ENCODE assay signal across 8 cellular contexts in the genomic region with DNA sequence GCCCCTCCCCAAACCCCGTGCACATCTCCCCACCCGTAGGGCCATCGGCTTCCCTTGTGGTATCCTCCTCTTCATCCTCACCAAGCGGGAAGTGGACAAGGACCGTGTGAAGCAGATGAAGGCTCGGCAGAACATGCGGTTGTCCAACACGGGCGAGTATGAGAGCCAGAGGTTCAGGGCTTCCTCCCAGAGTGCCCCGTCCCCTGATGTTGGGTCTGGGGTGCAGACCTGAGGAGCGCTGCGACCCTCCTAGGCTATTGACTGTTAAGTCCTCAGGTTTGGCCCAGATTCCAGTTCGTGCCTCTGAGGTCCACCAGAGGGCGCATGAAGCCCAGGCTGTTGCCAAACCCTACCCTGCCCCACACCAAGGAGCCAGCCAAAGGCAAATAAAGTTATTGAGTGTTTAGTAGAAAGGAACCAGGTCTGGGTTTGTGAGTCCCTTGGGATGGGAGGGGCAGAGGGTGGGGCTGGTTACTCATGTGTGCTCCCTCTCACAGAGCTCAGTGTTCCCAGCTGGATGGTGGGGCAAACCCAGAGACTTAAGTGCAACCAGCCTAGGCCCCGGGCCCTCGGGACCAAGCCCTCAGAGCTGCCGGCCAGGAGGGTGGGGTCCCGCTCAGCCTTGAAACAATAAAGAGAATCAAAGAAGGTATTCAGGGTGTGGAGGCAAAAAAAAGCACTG. TPM values are rescaled to one million over a fixed set of nuclear protein-coding genes. Genes with fewer than 3 reads are reported as not detected.
DNase-seq lines count a peak whose midpoint lies in the region; ATAC-seq and TF ChIP-seq lines count a peak whose summit lies in the region.

No MANE protein-coding gene starts in this region.

- H3K27ac Mint-ChIP-seq in T-helper 17 cell = peak overlapping the region; percentile 90

- intact Hi-C loops in sciatic nerve (cut with DNase I) = no loop called here

- H3K4me1 Mint-ChIP-seq in T-helper 17 cell = peaks cover 36% of the 10 kb centered on the region

- H3K27me3 ChIP-seq in BJ (ENCODE audit: control insufficient read depth, insufficient read depth, low read length) = no peaks in the 10 kb centered on the region
- H3K27me3 ChIP-seq in right atrium auricular region = no peaks in the 10 kb centered on the region

- peaks cover 0 to 42% of the 10 kb centered on the region in 2 donors for H3K4me1 ChIP-seq in right atrium auricular region

- no peaks in the 10 kb centered on the region for H3K9me3 ChIP-seq in T-helper 17 cell (ENCODE audit: control insufficient read depth, low read length, poor library complexity, severe bottlenecking)
- no peaks in the 10 kb centered on the region for H3K9me3 ChIP-seq in right atrium auricular region

- CTCF ChIA-PET in BJ (lab: Yijun Ruan, JAX) = interaction anchor here (0.6 to 8.1 kb wide), 22 partner anchors 10 to 194 kb away, joined by 3 to 87 read pairs (median 4); a partner anchor contains a TSS

- peaks cover 13% of the 10 kb centered on the region for H3K36me3 Mint-ChIP-seq in T-helper 17 cell (ENCODE audit: low read depth)

- ATAC-seq in T-helper 17 cell = peak; percentile 13
- peak; percentile 75 for ATAC-seq in sciatic nerve
- no peak for ATAC-seq in HG03520 (IDR thresholded peaks at IDR 0.05; ENCODE audit: unreplicated experiment)

- H3K4me3 ChIP-seq in BJ (ENCODE audit: low read depth, low read length) (no peak overlapping the region), right atrium auricular region (no peak overlapping the region)

- H3K27me3 Mint-ChIP-seq in T-helper 17 cell = no peaks in the 10 kb centered on the region

- peak overlapping the region; percentile 77 for H3K27ac ChIP-seq in right atrium auricular region

- POLR2A ChIA-PET in BJ (lab: Charles Lee) = interaction anchor here (1.0 kb wide), 1 partner anchor 14 kb away, joined by 3 read pairs; no protein-coding TSS in a partner anchor

- H3K4me3 Mint-ChIP-seq in T-helper 17 cell = no peak overlapping the region

- DNase-seq in BJ (ENCODE audit: low read depth) (peak; percentile 79), GM20000 (ENCODE audit: low spot score) (peak; percentile 65), NCI-H146 treated with DMSO at 0.1 percent for 48 hours (lab: John Stamatoyannopoulos, UW; ENCODE audit: unreplicated experiment) (peak; percentile 32), T-helper 17 cell (peak; percentile 54 to 69 (median 63)), amygdala (lab: John Stamatoyannopoulos, UW) (peak in 55 of 56 donors; percentile 23 to 87 (median 67)), right atrium auricular region (ENCODE audit: low spot score) (peak; percentile 96), sciatic nerve (ENCODE audit: low spot score) (peak; percentile 91)

- H3K36me3 ChIP-seq in BJ (ENCODE audit: control insufficient read depth, insufficient read depth, low read length) = peaks cover 25% of the 10 kb centered on the region
- peaks cover 46% of the 10 kb centered on the region for H3K36me3 ChIP-seq in right atrium auricular region

- TF ChIP-seq CTCF in BJ (IDR thresholded peaks at IDR 0.05; ENCODE audit: insufficient read depth, low read depth, low read length) (peak; percentile 95), GM20000 (IDR thresholded peaks at IDR 0.05; ENCODE audit: extremely low read depth, missing control alignments) (peak; percentile 77), right atrium auricular region (IDR thresholded peaks at IDR 0.05) (peak; percentile 84 to 92)

RNA-seq across cellular contexts. Expression of a gene that starts 2.4 kb away (rescaled TPM):
- 44.5 and 54.5 TPM in 2 replicates for polyA plus RNA-seq in BJ (2011; rRNA removed)
- 10.9 and 16.9 TPM in 2 replicates for polyA minus RNA-seq in BJ (2011; rRNA and poly(A)+ RNA removed)
- total RNA-seq in T-helper 17 cell (10 to 100 TPM; 21.1 to 31.2 TPM), right atrium auricular region (10 to 100 TPM; 54.5 to 71.4 TPM), sciatic nerve (56.3 TPM)

RNA-seq across cellular contexts. Expression of a gene that starts 2.7 kb away (rescaled TPM):
- polyA plus RNA-seq in BJ (2011; rRNA removed) = 65.1 and 84.9 TPM in 2 replicates
- polyA minus RNA-seq in BJ (2011; rRNA and poly(A)+ RNA removed) = 42.2 and 49.7 TPM in 2 replicates
- total RNA-seq in T-helper 17 cell (10 to 100 TPM; 46.8 to 47.0 TPM), right atrium auricular region (10 to 100 TPM; 54.3 to 88.8 TPM), sciatic nerve (59.9 TPM)

RNA-seq across cellular contexts. Expression of a gene that starts 11.9 kb away (rescaled TPM):
- polyA plus RNA-seq in BJ (2011; rRNA removed) = 0.04 TPM in 1 of 2 replicates, not detected in the other
- 0.19 TPM in 1 of 2 replicates, not detected in the other for polyA minus RNA-seq in BJ (2011; rRNA and poly(A)+ RNA removed)
- total RNA-seq in T-helper 17 cell (1 to 10 TPM; 1.5 to 2.7 TPM), right atrium auricular region (10 to 100 TPM in 1 of 2 donors, 1 to 10 TPM in 1; 1.9 to 10.7 TPM), sciatic nerve (0.94 TPM)

RNA-seq across cellular contexts. Expression of a gene that starts 19.6 kb away (rescaled TPM):
- 116 and 206 TPM in 2 replicates for polyA plus RNA-seq in BJ (2011; rRNA removed)
- 63.6 and 64.6 TPM in 2 replicates for polyA minus RNA-seq in BJ (2011; rRNA and poly(A)+ RNA removed)
- total RNA-seq in T-helper 17 cell (100 to 1,000 TPM in 1 of 2 donors, 10 to 100 TPM in 1; 97.4 to 121 TPM), right atrium auricular region (100 to 1,000 TPM in 1 of 2 donors, 10 to 100 TPM in 1; 82.8 to 225 TPM), sciatic nerve (211 TPM)

RNA-seq across cellular contexts. Expression of a gene that starts 55.7 kb away (rescaled TPM):
- 699 and 831 TPM in 2 replicates for polyA plus RNA-seq in BJ (2011; rRNA removed)
- 271 and 382 TPM in 2 replicates for polyA minus RNA-seq in BJ (2011; rRNA and poly(A)+ RNA removed)
- total RNA-seq in T-helper 17 cell (100 to 1,000 TPM; 424 to 467 TPM), right atrium auricular region (100 to 1,000 TPM; 112 to 177 TPM), sciatic nerve (243 TPM)

Comparison
In these comparisons a context has a peak if more than half of its experiments do, and no peak if none do; other contexts are left out.
1. DNase-seq: peak in every context shown above with its lines; median percentile 96 in right atrium auricular region; 91 in sciatic nerve; 79 in BJ; 67 in amygdala; 65 in GM20000; 63 in T-helper 17 cell; 32 in NCI-H146 treated with DMSO at 0.1 percent for 48 hours.